Comparison of ENCODE assay signal across 13 cellular contexts in genomic region chr1:178939328-178939727, GRCh38.
DNase-seq lines count a peak whose midpoint lies in the region; ATAC-seq and TF ChIP-seq lines count a peak whose summit lies in the region.
"Had no signal": no experiment of that assay in that cellular context is flagged by ENCODE, and none has a peak within 500 bp of the region (broad histone marks: within the 10 kb centered on the region; RNA-seq: fewer than 3 reads in every experiment).

No MANE protein-coding gene starts in this region.

- H3K9me2 ChIP-seq in hepatocyte (replicated peaks; ENCODE audit: insufficient read depth), result no peaks in the 10 kb centered on the region
- no peaks in the 10 kb centered on the region for H3K9me2 ChIP-seq in SK-N-SH

- H2AFZ ChIP-seq in hepatocyte, result no peak overlapping the region
- H2AFZ ChIP-seq in SK-N-SH (ENCODE audit: low read depth), result no peak overlapping the region

- peak overlapping the region; percentile 38 for H3K4me2 ChIP-seq in hepatocyte
- no peak overlapping the region for H3K4me2 ChIP-seq in SK-N-SH

- no peaks in the 10 kb centered on the region for H3F3A ChIP-seq in SK-N-SH (replicated peaks; ENCODE audit: insufficient read depth)

- H4K20me1 ChIP-seq in hepatocyte (ENCODE audit: insufficient read depth, poor library complexity, severe bottlenecking) (no peaks in the 10 kb centered on the region), SK-N-SH (ENCODE audit: insufficient read depth) (no peaks in the 10 kb centered on the region)

- no peaks in the 10 kb centered on the region for H3K9me3 Mint-ChIP-seq in MCF 10A (ENCODE audit: unreplicated experiment)
- H3K9me3 Mint-ChIP-seq: activated T-cell treated with anti-CD3 and anti-CD28 coated beads, Interleukin-2, amount 50 U/mL, for 24 hours had no signal

- no peaks in the 10 kb centered on the region for H3K36me3 Mint-ChIP-seq in MCF 10A (ENCODE audit: insufficient read depth, unreplicated experiment)

- peak overlapping the region in 2 of 3 donors; percentile 2 to 55 for H3K4me3 ChIP-seq in breast epithelium
- H3K4me3 ChIP-seq in hepatocyte, result no peak overlapping the region
- peak overlapping the region; percentile 4 for H3K4me3 ChIP-seq in psoas muscle
- H3K4me3 ChIP-seq in vagina, result peak overlapping the region in 1 of 2 donors; percentile 23
- H3K4me3 ChIP-seq in SK-N-SH (ENCODE audit: low read depth in 2 of 2, low read length in 1 of 2), result no peak overlapping the region
- H3K4me3 ChIP-seq: upper lobe of left lung had no signal

- no peak overlapping the region for H3K27ac Mint-ChIP-seq in MCF 10A (ENCODE audit: low read depth, unreplicated experiment)
- H3K27ac Mint-ChIP-seq: activated T-cell treated with anti-CD3 and anti-CD28 coated beads, Interleukin-2, amount 50 U/mL, for 24 hours had no signal

- H3K36me3 ChIP-seq in breast epithelium (no peaks in the 10 kb centered on the region), hepatocyte (replicated peaks; ENCODE audit: insufficient read depth, low read depth) (no peaks in the 10 kb centered on the region), psoas muscle (ENCODE audit: insufficient read depth in 1 of 2, low read depth in 1 of 2) (no peaks in the 10 kb centered on the region), vagina (no peaks in the 10 kb centered on the region), SK-N-SH (replicated peaks in 1 of 2; ENCODE audit: control insufficient read depth in 1 of 2, insufficient read depth in 2 of 2, low read length in 1 of 2) (no peaks in the 10 kb centered on the region)
- H3K36me3 ChIP-seq: upper lobe of left lung had no signal

- no peaks in the 10 kb centered on the region for H3K79me2 ChIP-seq in hepatocyte
- no peaks in the 10 kb centered on the region for H3K79me2 ChIP-seq in SK-N-SH (ENCODE audit: insufficient read depth)

- TF ChIP-seq EP300 in SK-N-SH (IDR thresholded peaks at IDR 0.05; ENCODE audit: borderline replicate concordance in 1 of 2, low read depth in 1 of 2, low read length in 1 of 2), result no peak

- TF ChIP-seq POLR2A in breast epithelium (IDR thresholded peaks at IDR 0.05), result no peak
- TF ChIP-seq POLR2A in vagina (IDR thresholded peaks at IDR 0.05), result no peak

- no peaks in the 10 kb centered on the region for H3K4me1 ChIP-seq in breast epithelium
- H3K4me1 ChIP-seq in hepatocyte (ENCODE audit: insufficient read depth), result peaks cover 21% of the 10 kb centered on the region
- peaks cover 12% of the 10 kb centered on the region for H3K4me1 ChIP-seq in psoas muscle
- H3K4me1 ChIP-seq in vagina, result peaks cover 35% of the 10 kb centered on the region
- no peaks in the 10 kb centered on the region for H3K4me1 ChIP-seq in SK-N-SH (ENCODE audit: control insufficient read depth in 1 of 2, insufficient read depth in 2 of 2, low read depth in 1 of 2, low read length in 1 of 2)
- H3K4me1 ChIP-seq: upper lobe of left lung had no signal

- no peak overlapping the region for H3K9ac ChIP-seq in SK-N-SH

- WGBS in hepatocyte (ENCODE audit: low lambda C conversion rate, missing lambda C conversion rate), result 89% methylated on average over 9 of the region's 9 CpGs
- WGBS in psoas muscle, 3 donors, result 25 to 37% (median 26%) methylated on average over 9 of the region's 9 CpGs
- WGBS in SK-N-SH (ENCODE audit: low lambda C conversion rate), result 73% methylated on average over 7 of the region's 9 CpGs

- H3K27me3 ChIP-seq in breast epithelium, result no peaks in the 10 kb centered on the region
- no peaks in the 10 kb centered on the region for H3K27me3 ChIP-seq in hepatocyte
- peaks cover 0 to 4% (median 0%) of the 10 kb centered on the region in 3 donors for H3K27me3 ChIP-seq in psoas muscle (ENCODE audit: insufficient read depth in 3 of 3, low read length in 2 of 3)
- H3K27me3 ChIP-seq in vagina, result no peaks in the 10 kb centered on the region
- H3K27me3 ChIP-seq in SK-N-SH (ENCODE audit: insufficient read depth), result no peaks in the 10 kb centered on the region
- H3K27me3 ChIP-seq: upper lobe of left lung had no signal

- BruUV-seq in MCF 10A (replicated peaks; lab: Mats Ljungman, UMichigan), result no TSS peak

- H3K27ac ChIP-seq in breast epithelium (peak overlapping the region; percentile 67 to 91), hepatocyte (peak overlapping the region; percentile 63), psoas muscle (peak overlapping the region; percentile 60), vagina (peak overlapping the region; percentile 83), SK-N-SH (ENCODE audit: low read depth in 2 of 2, low read length in 1 of 2) (no peak overlapping the region)

- TF ChIP-seq RAD21 in SK-N-SH (IDR thresholded peaks at IDR 0.05; ENCODE audit: low read length), result no peak

- no peaks in the 10 kb centered on the region for H3K9me3 ChIP-seq in breast epithelium
- H3K9me3 ChIP-seq in hepatocyte (ENCODE audit: low read depth), result no peaks in the 10 kb centered on the region
- H3K9me3 ChIP-seq in psoas muscle, result no peaks in the 10 kb centered on the region
- H3K9me3 ChIP-seq in vagina, result no peaks in the 10 kb centered on the region
- H3K9me3 ChIP-seq in SK-N-SH, result no peaks in the 10 kb centered on the region
- H3K9me3 ChIP-seq: upper lobe of left lung had no signal

- peak; percentile 30 to 49 (median 41) for ATAC-seq in psoas muscle
- ATAC-seq: activated CD4-positive, CD25-positive, alpha-beta regulatory T cell treated with anti-CD3 and anti-CD28 coated beads, Interleukin-2, amount 50 U/mL, for 24 hours had no signal

- no peaks in the 10 kb centered on the region for H3K4me1 Mint-ChIP-seq in MCF 10A (ENCODE audit: insufficient read depth, unreplicated experiment)

- DNase-seq in breast epithelium (ENCODE audit: low spot score in 2 of 2) (no peak), MCF 10A (ENCODE audit: unreplicated experiment) (no peak), hepatocyte (ENCODE audit: low spot score) (no peak), psoas muscle (no peak), vagina (ENCODE audit: extremely low spot score in 2 of 2) (no peak), anterior cingulate cortex (lab: John Stamatoyannopoulos, UW) (no peak), T1000 (lab: John Stamatoyannopoulos, UW) (no peak), SK-N-SH (no peak)
- DNase-seq: activated T-cell treated with anti-CD3 and anti-CD28 coated beads, Interleukin-2, amount 50 U/mL, for 24 hours; KBM-7; NCI-H1694; upper lobe of left lung had no signal

- no peak for TF ChIP-seq CTCF in breast epithelium (IDR thresholded peaks at IDR 0.05)
- no peak for TF ChIP-seq CTCF in MCF 10A (IDR thresholded peaks at IDR 0.05; ENCODE audit: unreplicated experiment)
- no peak for TF ChIP-seq CTCF in hepatocyte (IDR thresholded peaks at IDR 0.05; ENCODE audit: poor library complexity)
- no peak for TF ChIP-seq CTCF in psoas muscle (IDR thresholded peaks at IDR 0.05)
- no peak for TF ChIP-seq CTCF in vagina (IDR thresholded peaks at IDR 0.05)
- TF ChIP-seq CTCF in SK-N-SH (IDR thresholded peaks at IDR 0.05), result no peak

- H3K4me3 Mint-ChIP-seq in MCF 10A (ENCODE audit: unreplicated experiment), result no peak overlapping the region
- H3K4me3 Mint-ChIP-seq: activated T-cell treated with anti-CD3 and anti-CD28 coated beads, Interleukin-2, amount 50 U/mL, for 24 hours had no signal

- no peaks in the 10 kb centered on the region for H3K27me3 Mint-ChIP-seq in MCF 10A (ENCODE audit: insufficient read depth, unreplicated experiment)

- intact Hi-C loops in breast epithelium (cut with DNase I; ENCODE audit: low total_unique reads), result no loop called here
- intact Hi-C loops in MCF 10A (cut with micrococcal nuclease), result no loop called here
- intact Hi-C loops in psoas muscle (cut with DNase I), result no loop called here
- intact Hi-C loops in vagina (cut with DNase I), result loop anchor here (5.0 to 10.0 kb wide), 2 partner anchors 72 to 845 kb away; partner anchors contain the start of gene RASAL2

- CTCF ChIA-PET in MCF 10A (lab: Yijun Ruan, JAX), result interaction anchor here (1.1 to 1.2 kb wide), 2 partner anchors 47 to 63 kb away, joined by 4 to 5 read pairs; no protein-coding TSS in a partner anchor
- CTCF ChIA-PET in SK-N-SH (lab: Yijun Ruan, JAX), result interaction anchor here (1.5 to 1.7 kb wide), 2 partner anchors 10 to 64 kb away, joined by 3 to 4 read pairs; no protein-coding TSS in a partner anchor

- POLR2A ChIA-PET in MCF 10A (lab: Yijun Ruan, JAX), result no interaction called here
- POLR2A ChIA-PET in SK-N-SH (lab: Yijun Ruan, JAX), result no interaction called here

TF ChIP-seq in SK-N-SH, 30 proteins besides CTCF, POLR2A, EP300 and RAD21 (continues in another document):
- TF ChIP-seq REST (IDR thresholded peaks at IDR 0.05; ENCODE audit: low read depth, low read length), result no peak
- TF ChIP-seq RFX5 (IDR thresholded peaks at IDR 0.05; ENCODE audit: low read length), result no peak
- TF ChIP-seq IRF3 (IDR thresholded peaks at IDR 0.05; ENCODE audit: low read depth, low read length), result no peak
- TF ChIP-seq GATA2 (CRISPR knock-in tag; IDR thresholded peaks at IDR 0.05), result no peak

Comparison
In these comparisons a context has a peak if more than half of its experiments do, and no peak if none do; other contexts are left out.
1. H3K27ac ChIP-seq: peak in breast epithelium (2 of 2), hepatocyte (single experiment), psoas muscle (single experiment) and vagina (single experiment); none in SK-N-SH (0 of 2).
2. H3K4me3 ChIP-seq: peak in breast epithelium (2 of 3) and psoas muscle (single experiment); none in hepatocyte (single experiment) and SK-N-SH (0 of 2).